1 cellular context compared by ENCODE assay signal in genomic region chr10:32199724-32200394, GRCh38.
TF ChIP-seq lines count a peak whose summit lies in the region.

No MANE protein-coding gene starts in this region.

TF ChIP-seq in HCT116, 20 proteins besides CTCF, POLR2A, EP300 and RAD21 (continued from another document):
- no peak for TF ChIP-seq ATF3 (IDR thresholded peaks at IDR 0.05)
- TF ChIP-seq SP1 (IDR thresholded peaks at IDR 0.05; ENCODE audit: low read depth) = no peak
- TF ChIP-seq ZFX (IDR thresholded peaks at IDR 0.05) = no peak
- no peak for TF ChIP-seq ELF1 (IDR thresholded peaks at IDR 0.05; ENCODE audit: borderline replicate concordance, low read depth)
- TF ChIP-seq SRF (IDR thresholded peaks at IDR 0.05; ENCODE audit: low read depth) = no peak
- no peak for TF ChIP-seq POLR2AphosphoS5 (IDR thresholded peaks at IDR 0.05; ENCODE audit: low read depth, low read length)
